Comparison of ENCODE assay signal across 10 cellular contexts in the genomic region with DNA sequence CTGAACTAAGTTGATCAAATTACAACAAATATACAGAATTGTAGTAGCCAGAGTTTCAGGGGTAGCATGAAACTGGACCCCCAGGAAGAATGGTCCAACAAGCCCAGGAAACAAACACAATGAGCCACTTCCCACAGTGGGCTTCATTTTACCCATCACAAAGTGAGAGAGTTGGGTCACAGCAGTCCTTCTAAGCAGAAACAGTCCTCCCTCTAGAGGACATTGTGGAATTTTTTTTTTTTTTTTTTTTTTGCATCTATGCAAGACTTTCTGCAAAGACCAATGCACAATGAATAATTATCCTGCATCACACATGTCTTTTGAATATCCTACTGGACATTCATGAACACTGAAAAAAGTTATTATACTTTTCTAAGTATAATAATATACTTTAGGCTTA.
DNase-seq lines count a peak whose midpoint lies in the region; TF ChIP-seq lines count a peak whose summit lies in the region.
"Had no signal": no experiment of that assay in that cellular context is flagged by ENCODE, and none has a peak within 500 bp of the region (broad histone marks: within the 10 kb centered on the region; RNA-seq: fewer than 3 reads in every experiment).

No MANE protein-coding gene starts in this region.

- H3K27ac Mint-ChIP-seq in activated naive CD4-positive, alpha-beta T cell treated with anti-CD3 and anti-CD28 coated beads for 36 hours: no peak overlapping the region

- H3K4me3 ChIP-seq in AG10803 (ENCODE audit: low read length) (no peak overlapping the region), fibroblast of pulmonary artery (replicated peaks; ENCODE audit: low read depth, low read length) (no peak overlapping the region), foreskin fibroblast (ENCODE audit: low read depth in 1 of 2, low read length in 2 of 2) (no peak overlapping the region)

- no peak for DNase-seq in AG10803 (ENCODE audit: low read depth)
- DNase-seq in OCI-M1 (lab: John Stamatoyannopoulos, UW): peak; percentile 2
- peak; percentile 1 for DNase-seq in fibroblast of pulmonary artery (ENCODE audit: low read depth)
- DNase-seq in foreskin fibroblast: no peak
- DNase-seq in NCI-H2107 (lab: John Stamatoyannopoulos, UW): no peak
- DNase-seq in activated naive CD4-positive, alpha-beta T cell treated with anti-CD3 and anti-CD28 coated beads for 36 hours: no peak
- no peak for DNase-seq in DMS153 treated with DMSO at 0.1 percent for 48 hours (lab: John Stamatoyannopoulos, UW; ENCODE audit: unreplicated experiment)
- DNase-seq: activated CD4-positive, alpha-beta T cell treated with anti-CD3 and anti-CD28 coated beads, Interleukin-2, amount 50 U/mL, for 4 hours; amygdala had no signal

- TF ChIP-seq CTCF in AG10803 (conservative IDR thresholded peaks at IDR 0.05; ENCODE audit: low read length): peak; percentile 26
- TF ChIP-seq CTCF in GM12872 (IDR thresholded peaks at IDR 0.05; ENCODE audit: insufficient read depth, low read depth, low read length): 0 out of 3 replicates have a peak, but pooled peaks have one; percentile 16
- TF ChIP-seq CTCF in fibroblast of pulmonary artery (IDR thresholded peaks at IDR 0.05; ENCODE audit: low read length, missing control alignments): peak; percentile 13
- TF ChIP-seq CTCF in foreskin fibroblast (IDR thresholded peaks at IDR 0.05; ENCODE audit: low read depth, low read length): no peak

- no peaks in the 10 kb centered on the region for H3K27me3 Mint-ChIP-seq in activated naive CD4-positive, alpha-beta T cell treated with anti-CD3 and anti-CD28 coated beads for 36 hours (ENCODE audit: low read depth)

- H3K9me3 Mint-ChIP-seq in activated naive CD4-positive, alpha-beta T cell treated with anti-CD3 and anti-CD28 coated beads for 36 hours: no peaks in the 10 kb centered on the region

- H3K4me1 Mint-ChIP-seq in activated naive CD4-positive, alpha-beta T cell treated with anti-CD3 and anti-CD28 coated beads for 36 hours (ENCODE audit: low read depth): no peaks in the 10 kb centered on the region

- intact Hi-C loops in activated naive CD4-positive, alpha-beta T cell treated with anti-CD3 and anti-CD28 coated beads for 36 hours (cut with micrococcal nuclease): no loop called here

- CTCF ChIA-PET in activated naive CD4-positive, alpha-beta T cell treated with anti-CD3 and anti-CD28 coated beads for 36 hours (lab: Charles Lee): interaction anchor here (1.1 kb wide), 1 partner anchor 17 kb away, joined by 3 read pairs; no protein-coding TSS in a partner anchor

- no peaks in the 10 kb centered on the region for H3K36me3 Mint-ChIP-seq in activated naive CD4-positive, alpha-beta T cell treated with anti-CD3 and anti-CD28 coated beads for 36 hours (ENCODE audit: low read depth)

- no peak overlapping the region for H3K4me3 Mint-ChIP-seq in activated naive CD4-positive, alpha-beta T cell treated with anti-CD3 and anti-CD28 coated beads for 36 hours

Comparison
In these comparisons a context has a peak if more than half of its experiments do, and no peak if none do; other contexts are left out.
1. DNase-seq: peak in OCI-M1 (single experiment) and fibroblast of pulmonary artery (single experiment); none in AG10803 (single experiment), foreskin fibroblast (0 of 2), NCI-H2107 (single experiment), activated naive CD4-positive, alpha-beta T cell treated with anti-CD3 and anti-CD28 coated beads for 36 hours (single experiment) and DMS153 treated with DMSO at 0.1 percent for 48 hours (single experiment).